Comparison of ENCODE assay signal across 35 cellular contexts in genomic region chr22:22420580-22420979, GRCh38.
DNase-seq lines count a peak whose midpoint lies in the region; ATAC-seq, FAIRE-seq and TF ChIP-seq lines count a peak whose summit lies in the region.
"Had no signal": no experiment of that assay in that cellular context is flagged by ENCODE, and none has a peak within 500 bp of the region (broad histone marks: within the 10 kb centered on the region; RNA-seq: fewer than 3 reads in every experiment).

No MANE protein-coding gene starts in this region.

- H3K9ac ChIP-seq in HCT116 (ENCODE audit: low read length): no peak overlapping the region
- H3K9ac ChIP-seq in K562 (ENCODE audit: insufficient read depth in 1 of 2, low read depth in 2 of 2, low read length in 2 of 2): no peak overlapping the region
- H3K9ac ChIP-seq: BLaER1; BLaER1 treated with 17β-estradiol and CSF1 and Interleukin-3, amounts not matched to agents 10 nM and 100 nM had no signal

- no peaks in the 10 kb centered on the region for H3K36me3 Mint-ChIP-seq in GM23338 (ENCODE audit: low read depth)
- H3K36me3 Mint-ChIP-seq: CD14-positive monocyte; CD4-positive, alpha-beta memory T cell; CD4-positive, CD25-positive, alpha-beta regulatory T cell; CD8-positive, alpha-beta memory T cell; CD8-positive, alpha-beta T cell had no signal

- H3F3A ChIP-seq in GM23338 (replicated peaks; ENCODE audit: low read depth): no peaks in the 10 kb centered on the region

- H3K4me1 ChIP-seq in GM23338 (ENCODE audit: insufficient read depth) (no peaks in the 10 kb centered on the region), HCT116 (ENCODE audit: control insufficient read depth in 1 of 2, insufficient read depth in 2 of 2, low read length in 2 of 2) (peaks cover 0 to 3% of the 10 kb centered on the region in 2 experiments; a peak in 1 of 4 replicates), K562 (replicated peaks in 1 of 2; ENCODE audit: control insufficient read depth in 2 of 2, insufficient read depth in 2 of 2, low read length in 2 of 2) (no peaks in the 10 kb centered on the region), suprapubic skin (no peaks in the 10 kb centered on the region), mucosa of descending colon (ENCODE audit: low read depth) (no peaks in the 10 kb centered on the region)
- H3K4me1 ChIP-seq: A549, BE2C, Caco-2 had no signal

- FAIRE-seq in K562 (lab: Jason Lieb, UNC): no peak
- FAIRE-seq: A204.1, A549, D721Med had no signal

- H4K20me1 ChIP-seq in GM23338 (replicated peaks; ENCODE audit: insufficient read depth): no peaks in the 10 kb centered on the region; the same call in none of the 2 replicates
- no peaks in the 10 kb centered on the region for H4K20me1 ChIP-seq in HCT116 (ENCODE audit: insufficient read depth)
- peaks cover 9% of the 10 kb centered on the region for H4K20me1 ChIP-seq in K562 (replicated peaks; ENCODE audit: control insufficient read depth, insufficient read depth, low read length)
- H4K20me1 ChIP-seq: BLaER1; BLaER1 treated with 17β-estradiol and CSF1 and Interleukin-3, amounts not matched to agents 10 nM and 100 nM had no signal

- intact Hi-C loops in HCT116 (cut with micrococcal nuclease) (no loop called here), K562 (cut with micrococcal nuclease) (loop anchor here (5.0 to 10.0 kb wide), 2 partner anchors 386 to 467 kb away; partner anchors contain the start of gene IGLL5), mucosa of descending colon (cut with DNase I, micrococcal nuclease) (no loop called here)

- H3K27ac ChIP-seq in GM23338 (ENCODE audit: low read depth) (no peak overlapping the region), HCT116 (ENCODE audit: low read depth, low read length) (no peak overlapping the region), K562 (ENCODE audit: extremely low read depth, low read depth, low read length) (no peak overlapping the region), suprapubic skin (no peak overlapping the region)
- H3K27ac ChIP-seq: 22Rv1; A549; BLaER1; BLaER1 treated with 17β-estradiol and CSF1 and Interleukin-3, amounts not matched to agents 10 nM and 100 nM; C4-2B had no signal

- no peak overlapping the region for H3K4me3 ChIP-seq in GM23338
- H3K4me3 ChIP-seq in HCT116 (replicated peaks in 1 of 2; ENCODE audit: low read depth in 1 of 2, low read length in 2 of 2): no peak overlapping the region
- no peak overlapping the region for H3K4me3 ChIP-seq in K562
- no peak overlapping the region for H3K4me3 ChIP-seq in suprapubic skin
- no peak overlapping the region for H3K4me3 ChIP-seq in mucosa of descending colon
- H3K4me3 ChIP-seq: A549; BLaER1; BLaER1 treated with 17β-estradiol and CSF1 and Interleukin-3, amounts not matched to agents 10 nM and 100 nM had no signal

- CTCF ChIA-PET in HCT116 (lab: Charles Lee): interaction anchor here (0.9 to 2.7 kb wide), 2 partner anchors 11 to 13 kb away, joined by 3 to 25 read pairs; no protein-coding TSS in a partner anchor
- CTCF ChIA-PET in K562 (lab: Yijun Ruan, JAX; ENCODE audit: low intra/inter-chr PET ratio): interaction anchor here (0.6 to 3.0 kb wide), 2 partner anchors 63 to 225 kb away, joined by 3 to 11 read pairs; no protein-coding TSS in a partner anchor

- TF ChIP-seq CTCF in GM23338 (conservative IDR thresholded peaks at IDR 0.05; ENCODE audit: low read depth in 2 of 2) (no peak), HCT116 (IDR thresholded peaks at IDR 0.05 in 2 of 3, conservative IDR thresholded peaks at IDR 0.05 in 1 of 3; ENCODE audit: borderline replicate concordance in 1 of 3, insufficient read depth in 1 of 3, low read depth in 2 of 3, low read length in 2 of 3) (no peak), K562 (IDR thresholded peaks at IDR 0.05 in 2 of 3, conservative IDR thresholded peaks at IDR 0.05 in 1 of 3; ENCODE audit: insufficient read depth in 2 of 3, low read depth in 1 of 3, low read length in 3 of 3) (no peak; a peak in 1 of 6 replicates), suprapubic skin (IDR thresholded peaks at IDR 0.05) (no peak), mucosa of descending colon (IDR thresholded peaks at IDR 0.05) (no peak)

- H2AFZ ChIP-seq in GM23338 (no peak overlapping the region), HCT116 (ENCODE audit: low read depth, low read length, poor library complexity, severe bottlenecking) (no peak overlapping the region), K562 (ENCODE audit: low read depth, low read length) (no peak overlapping the region)

- H3K36me3 ChIP-seq in GM23338 (ENCODE audit: insufficient read depth) (no peaks in the 10 kb centered on the region), HCT116 (ENCODE audit: control insufficient read depth in 1 of 2, insufficient read depth in 2 of 2, low read length in 2 of 2) (no peaks in the 10 kb centered on the region), K562 (ENCODE audit: control insufficient read depth, insufficient read depth, low read length) (no peaks in the 10 kb centered on the region), suprapubic skin (no peaks in the 10 kb centered on the region), mucosa of descending colon (ENCODE audit: low read depth) (no peaks in the 10 kb centered on the region)
- H3K36me3 ChIP-seq: BE2C; BLaER1; BLaER1 treated with 17β-estradiol and CSF1 and Interleukin-3, amounts not matched to agents 10 nM and 100 nM had no signal

- RAD21 ChIA-PET in HCT116 (lab: Charles Lee; ENCODE audit: low non-redundant PET in 1 of 2, low total read pairs in 2 of 2, uncharacterized antibody in 2 of 2, unreplicated experiment in 2 of 2): no interaction called here

- ATAC-seq in GM23338 (no peak), HCT116 (no peak), K562 (no peak), mucosa of descending colon (no peak)
- ATAC-seq: A549; CD8-positive, alpha-beta T cell had no signal

- TF ChIP-seq RAD21 in HCT116 (IDR thresholded peaks at IDR 0.05; ENCODE audit: low read depth) (no peak), K562 (CRISPR knock-in tag; conservative IDR thresholded peaks at IDR 0.05 in 1 of 2, IDR thresholded peaks at IDR 0.05 in 1 of 2) (no peak)

- H3K4me3 Mint-ChIP-seq in GM23338: no peak overlapping the region
- H3K4me3 Mint-ChIP-seq: B cell; CD14-positive monocyte; CD4-positive, alpha-beta memory T cell; CD4-positive, alpha-beta T cell; CD4-positive, CD25-positive, alpha-beta regulatory T cell; CD8-positive, alpha-beta memory T cell; CD8-positive, alpha-beta T cell had no signal

- H3K4me2 ChIP-seq in GM23338 (no peak overlapping the region), HCT116 (ENCODE audit: low read length) (no peak overlapping the region), K562 (ENCODE audit: insufficient read depth, low read length) (no peak overlapping the region)
- H3K4me2 ChIP-seq: A549; BLaER1; BLaER1 treated with 17β-estradiol and CSF1 and Interleukin-3, amounts not matched to agents 10 nM and 100 nM had no signal

- no peaks in the 10 kb centered on the region; the same call in 2 of the 3 replicates for H3K9me3 Mint-ChIP-seq in GM23338
- H3K9me3 Mint-ChIP-seq: CD4-positive, alpha-beta memory T cell; CD4-positive, alpha-beta T cell; CD8-positive, alpha-beta memory T cell; CD8-positive, alpha-beta T cell had no signal

- no peak for TF ChIP-seq EP300 in K562 (IDR thresholded peaks at IDR 0.05; ENCODE audit: low read length)
- no peak for TF ChIP-seq EP300 in suprapubic skin (IDR thresholded peaks at IDR 0.05)

- under 1% methylated on average over 4 of the region's 4 CpGs for WGBS in K562 (ENCODE audit: insufficient coverage, low coverage, missing lambda C conversion rate)
- WGBS in suprapubic skin: 72% methylated on average over 4 of the region's 4 CpGs

- peaks cover 93% of the 10 kb centered on the region for H3K27me3 Mint-ChIP-seq in GM23338 (ENCODE audit: insufficient read depth, low read depth, poor library complexity)

- peaks cover 11% of the 10 kb centered on the region; the same call in 2 of the 3 replicates for H3K4me1 Mint-ChIP-seq in GM23338
- H3K4me1 Mint-ChIP-seq: CD14-positive monocyte; CD4-positive, alpha-beta memory T cell; CD8-positive, alpha-beta memory T cell had no signal

- in situ Hi-C loops in K562 (cut with MboI): no loop called here

- no peaks in the 10 kb centered on the region for H3K9me2 ChIP-seq in GM23338 (ENCODE audit: insufficient read depth)
- no peaks in the 10 kb centered on the region for H3K9me2 ChIP-seq in HCT116 (ENCODE audit: insufficient read depth)

- no TSS peak for BruUV-seq in HCT116 (replicated peaks; lab: Mats Ljungman, UMichigan)
- BruUV-seq in K562 (replicated peaks; lab: Mats Ljungman, UMichigan): no TSS peak

- H3K79me2 ChIP-seq in GM23338 (replicated peaks; ENCODE audit: insufficient read depth) (no peaks in the 10 kb centered on the region), HCT116 (ENCODE audit: insufficient read depth, low read length) (no peaks in the 10 kb centered on the region), K562 (ENCODE audit: control insufficient read depth, insufficient read depth, low read length) (no peaks in the 10 kb centered on the region)

- POLR2A ChIA-PET in HCT116 (lab: Charles Lee): no interaction called here
- POLR2A ChIA-PET in K562 (lab: Yijun Ruan, JAX): interaction anchor here (0.6 to 3.0 kb wide), 4 partner anchors 9 to 324 kb away, joined by 3 to 18 read pairs (median 3); no protein-coding TSS in a partner anchor

- H3K9me3 ChIP-seq in HCT116 (ENCODE audit: control insufficient read depth in 1 of 2, insufficient read depth in 1 of 2, low read depth in 1 of 2, low read length in 2 of 2) (0 out of 4 replicates have a peak, but pooled peaks cover 0 to 3% of the 10 kb centered on the region in 2 experiments), K562 (replicated peaks; ENCODE audit: control insufficient read depth, insufficient read depth, low read depth, low read length) (no peaks in the 10 kb centered on the region), suprapubic skin (no peaks in the 10 kb centered on the region), mucosa of descending colon (no peaks in the 10 kb centered on the region)
- H3K9me3 ChIP-seq: A549, BE2C, BLaER1, Caco-2 had no signal

- peaks cover 3% of the 10 kb centered on the region for H3K9me1 ChIP-seq in K562 (ENCODE audit: control insufficient read depth, insufficient read depth, low read length)

- DNase-seq in GM23338 (ENCODE audit: low spot score) (no peak), HCT116 (ENCODE audit: low read depth, low spot score) (no peak), K562 (ENCODE audit: extremely low read depth in 1 of 4, low spot score in 3 of 4) (no peak), suprapubic skin (ENCODE audit: low spot score in 2 of 2) (no peak), NCI-H1092 treated with DMSO at 0.1 percent for 48 hours (lab: John Stamatoyannopoulos, UW) (no peak), mucosa of descending colon (no peak)
- DNase-seq: 8988T; ACHN; AML-193; BE2C; C1 segment of cervical spinal cord; Caco-2; Calu3; CD4-positive, alpha-beta memory T cell; CD4-positive, alpha-beta T cell; CD4-positive, CD25-positive, alpha-beta regulatory T cell; CD8-positive, alpha-beta memory T cell; CD8-positive, alpha-beta T cell; COR-L47; DMS 273 treated with DMSO at 0.1 percent for 48 hours; DMS153; DMS53; DMS79; DMS79 treated with DMSO at 0.1 percent for 48 hours; DND-41; EL had no signal

- no peak overlapping the region for H3K27ac Mint-ChIP-seq in GM23338
- H3K27ac Mint-ChIP-seq: B cell; CD14-positive monocyte; CD4-positive, alpha-beta memory T cell; CD4-positive, alpha-beta T cell; CD4-positive, CD25-positive, alpha-beta regulatory T cell; CD8-positive, alpha-beta memory T cell; CD8-positive, alpha-beta T cell had no signal

- TF ChIP-seq POLR2A in HCT116 (IDR thresholded peaks at IDR 0.05; ENCODE audit: borderline replicate concordance, extremely low read depth, insufficient read depth, insufficient read length): no peak
- no peak for TF ChIP-seq POLR2A in K562 (conservative IDR thresholded peaks at IDR 0.05)
- no peak for TF ChIP-seq POLR2A in suprapubic skin (IDR thresholded peaks at IDR 0.05)

- H3K27me3 ChIP-seq in GM23338 (ENCODE audit: insufficient read depth) (peaks cover 100% of the 10 kb centered on the region), HCT116 (ENCODE audit: insufficient read depth, low read length) (peaks cover 60% of the 10 kb centered on the region), K562 (ENCODE audit: control insufficient read depth in 2 of 2, insufficient read depth in 2 of 2, low read length in 2 of 2) (peaks cover 37 to 43% of the 10 kb centered on the region in 2 experiments), suprapubic skin (peaks cover 33% of the 10 kb centered on the region)
- H3K27me3 ChIP-seq: BLaER1; BLaER1 treated with 17β-estradiol and CSF1 and Interleukin-3, amounts not matched to agents 10 nM and 100 nM had no signal
